ENCODE assay signal across 21 cellular contexts in genomic region chr14:104400355-104400754, GRCh38.
"Had no signal": no experiment of that assay in that cellular context is flagged by ENCODE, and none has a peak within 500 bp of the region (broad histone marks: within the 10 kb centered on the region; RNA-seq: fewer than 3 reads in every experiment).

No MANE protein-coding gene starts in this region.

- H3K4me3 ChIP-seq: hepatocyte, left ventricle myocardium inferior, pancreas, psoas muscle, skin epidermis, suprapubic skin, tibial nerve, uterus had no signal

- H3K9me3 ChIP-seq: pancreas, uterus had no signal

- H3K4me1 ChIP-seq: pancreas, psoas muscle, suprapubic skin, tibial nerve, uterus had no signal

- ATAC-seq: activated T-cell treated with anti-CD3 and anti-CD28 coated beads, Interleukin-2, amount 50 U/mL, for 4 hours; pancreas; psoas muscle; stimulated activated effector memory CD8-positive, alpha-beta T cell treated with anti-CD3 and anti-CD28 coated beads, Interleukin-12 subunit alpha, Interleukin-12 subunit beta, amount 100 ng/mL, for 72 hours; stimulated activated naive CD8-positive, alpha-beta T cell treated with anti-CD3 and anti-CD28 coated beads, Interleukin-15, amount 100 ng/mL, for 72 hours had no signal

- H3K36me3 ChIP-seq: left ventricle myocardium inferior, pancreas, suprapubic skin, tibial nerve, uterus had no signal

- H3K27me3 ChIP-seq: hepatocyte, pancreas, tibial nerve, uterus had no signal

- DNase-seq: activated CD4-positive, alpha-beta T cell treated with anti-CD3 and anti-CD28 coated beads for 1 hour; activated CD4-positive, alpha-beta T cell treated with anti-CD3 and anti-CD28 coated beads, Interleukin-2, amount 50 U/mL, for 4 hours; activated naive CD4-positive, alpha-beta T cell treated with anti-CD3 and anti-CD28 coated beads, Interleukin-2, amount 10 ng/mL, durations not matched to agents 7 days and 5 days; activated T-cell treated with anti-CD3 and anti-CD28 coated beads, Interleukin-2, amount 50 U/mL, for 4 hours; amygdala; dermis blood vessel endothelial cell; foreskin melanocyte; kidney glomerular epithelial cell; left ventricle myocardium inferior; psoas muscle; right cardiac atrium; stimulated activated CD4-positive, alpha-beta T cell treated with anti-CD3 and anti-CD28 coated beads, Interleukin-2, amount 100 ng/mL, for 24 hours; stimulated activated naive CD8-positive, alpha-beta T cell treated with anti-CD3 and anti-CD28 coated beads, Interleukin-15, amount 100 ng/mL, for 72 hours; T-helper 9 cell; uterus had no signal

- H3K27ac ChIP-seq: hepatocyte, left ventricle myocardium inferior, pancreas, psoas muscle, skin epidermis, suprapubic skin, tibial nerve, uterus had no signal
